15 cellular contexts compared by ENCODE assay signal in the genomic region with DNA sequence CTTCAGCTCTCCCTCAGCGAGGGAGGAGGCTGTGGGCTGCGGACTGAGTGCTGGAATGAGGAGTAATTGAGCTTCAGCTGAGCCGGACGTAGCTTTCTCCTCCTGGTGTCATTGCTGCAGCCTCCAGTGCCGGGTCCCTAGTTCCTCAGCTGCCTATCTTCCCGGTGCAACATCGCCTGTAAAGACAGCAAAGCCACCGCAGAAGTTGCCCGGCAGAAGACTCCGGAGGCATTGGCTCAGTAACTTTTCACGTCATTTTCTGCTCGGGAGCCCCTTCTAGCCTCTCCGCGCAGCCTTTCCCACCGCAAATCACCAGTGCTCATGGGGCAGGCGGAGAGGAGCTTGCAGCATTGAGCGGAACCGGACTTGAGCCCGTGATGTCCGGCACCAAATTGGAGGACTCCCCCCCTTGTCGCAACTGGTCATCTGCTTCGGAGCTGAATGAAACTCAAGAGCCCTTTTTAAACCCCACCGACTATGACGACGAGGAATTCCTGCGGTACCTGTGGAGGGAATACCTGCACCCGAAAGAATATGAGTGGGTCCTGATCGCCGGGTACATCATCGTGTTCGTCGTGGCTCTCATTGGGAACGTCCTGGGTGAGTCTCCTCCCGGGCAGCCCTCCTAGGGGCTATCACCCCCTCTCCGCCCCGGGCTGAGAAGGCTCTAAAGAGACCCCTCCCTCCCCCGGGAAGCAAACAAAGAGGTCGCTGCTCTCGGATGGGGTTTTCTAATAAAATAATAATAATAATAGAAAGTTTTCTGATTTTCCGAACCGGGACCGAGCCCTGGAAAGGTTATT. TPM values are rescaled to one million over a fixed set of nuclear protein-coding genes. Genes with fewer than 3 reads are reported as not detected.
DNase-seq lines count a peak whose midpoint lies in the region; TF ChIP-seq lines count a peak whose summit lies in the region.
"Had no signal": no experiment of that assay in that cellular context is flagged by ENCODE, and none has a peak within 500 bp of the region (broad histone marks: within the 10 kb centered on the region; RNA-seq: fewer than 3 reads in every experiment).

HCRTR2 (plus strand) TSS at position 305 of the 803 bp plus-strand sequence; CDS start at position 378, 73 bp downstream.

- TF ChIP-seq CTCF in coronary artery (IDR thresholded peaks at IDR 0.05) (no peak), kidney epithelial cell (IDR thresholded peaks at IDR 0.05; ENCODE audit: insufficient read depth, low read length, poor library complexity, severe bottlenecking) (no peak), spleen (IDR thresholded peaks at IDR 0.05 in 8 of 11, conservative IDR thresholded peaks at IDR 0.05 in 3 of 11) (no peak), Peyer's patch (IDR thresholded peaks at IDR 0.05) (no peak)

- H3K27ac ChIP-seq in coronary artery (no peak within 1 kb of the TSS), spleen (no peak within 1 kb of the TSS), Peyer's patch (no peak within 1 kb of the TSS)
- H3K27ac ChIP-seq: gastroesophageal sphincter had no signal

- WGBS in spleen, 5 donors = 5 to 8% (median 6%) methylated on average over 31 to 42 of the region's 42 CpGs

- H3K27me3 ChIP-seq in kidney epithelial cell (ENCODE audit: control insufficient read depth, insufficient read depth, low read length) = peaks cover 18% of the 10 kb centered on the region
- H3K27me3 ChIP-seq in spleen (replicated peaks in 1 of 7) = peaks cover 0 to 32% (median 0%) of the 10 kb centered on the region in 7 donors
- peaks cover 0 to 6% of the 10 kb centered on the region in 2 donors for H3K27me3 ChIP-seq in Peyer's patch

- no peaks in the 10 kb centered on the region for H3K36me3 ChIP-seq in kidney epithelial cell (ENCODE audit: control insufficient read depth, insufficient read depth, low read length)
- no peaks in the 10 kb centered on the region for H3K36me3 ChIP-seq in spleen
- H3K36me3 ChIP-seq in Peyer's patch = no peaks in the 10 kb centered on the region
- H3K36me3 ChIP-seq: gastroesophageal sphincter had no signal

- no peak for TF ChIP-seq POLR2A in spleen (IDR thresholded peaks at IDR 0.05)
- TF ChIP-seq POLR2A in Peyer's patch (IDR thresholded peaks at IDR 0.05) = no peak

- H3K4me1 ChIP-seq in spleen (peaks cover 0 to 2% (median 0%) of the 10 kb centered on the region in 6 donors), Peyer's patch (peaks cover 0 to 6% (median 0%) of the 10 kb centered on the region in 4 donors)

- peaks cover 0 to 10% (median 0%) of the 10 kb centered on the region in 8 donors for H3K9me3 ChIP-seq in spleen
- H3K9me3 ChIP-seq in Peyer's patch = no peaks in the 10 kb centered on the region
- H3K9me3 ChIP-seq: gastroesophageal sphincter had no signal

- DNase-seq in NCI-H510A (lab: John Stamatoyannopoulos, UW) = peak; percentile 5
- no peak for DNase-seq in NCI-H510A treated with DMSO at 0.1 percent for 48 hours (lab: John Stamatoyannopoulos, UW)
- DNase-seq in coronary artery (ENCODE audit: low spot score) = no peak
- DNase-seq in kidney epithelial cell (ENCODE audit: low read depth) = no peak
- DNase-seq in spleen = peak; percentile 47
- no peak for DNase-seq in activated T-cell treated with anti-CD3 and anti-CD28 coated beads, Interleukin-2, amount 50 U/mL, for 1 hour
- DNase-seq in Peyer's patch = no peak
- DNase-seq in HK-2 (ENCODE audit: unreplicated experiment) = no peak
- DNase-seq: 8988T; activated CD4-positive, alpha-beta T cell treated with anti-CD3 and anti-CD28 coated beads for 48 hours; activated effector memory CD4-positive, alpha-beta T cell treated with Interleukin-2 at 50 U/mL for 16 hours; central memory CD4-positive, alpha-beta T cell; DMS 273 treated with DMSO at 0.1 percent for 48 hours; NCI-H1092 treated with DMSO at 0.1 percent for 48 hours had no signal

- intact Hi-C loops in spleen (cut with DNase I; ENCODE audit: low total_unique reads) = no loop called here

- peak within 1 kb of the TSS; percentile 52 for H3K4me3 ChIP-seq in coronary artery
- H3K4me3 ChIP-seq in kidney epithelial cell (ENCODE audit: low read depth, low read length) = peak within 1 kb of the TSS; percentile 21
- no peak within 1 kb of the TSS for H3K4me3 ChIP-seq in spleen
- peak within 1 kb of the TSS in 1 of 4 donors; percentile 19 for H3K4me3 ChIP-seq in Peyer's patch

RNA-seq across cellular contexts. Expression of gene HCRTR2, which starts in this region (rescaled TPM):
- total RNA-seq in kidney epithelial cell = not detected in 2 replicates
- total RNA-seq in spleen = not detected
- polyA plus RNA-seq in spleen = not detected
- total RNA-seq in Peyer's patch = not detected

Comparison
In these comparisons a context has a peak if more than half of its experiments do, and no peak if none do; other contexts are left out.
1. Peak in DNase-seq in spleen; RNA of the gene not detected or under 1 TPM.
2. H3K4me3 ChIP-seq: peak in coronary artery (single experiment) and kidney epithelial cell (single experiment); none in spleen (0 of 8).